Comparison of ENCODE assay signal across 8 cellular contexts in the genomic region with DNA sequence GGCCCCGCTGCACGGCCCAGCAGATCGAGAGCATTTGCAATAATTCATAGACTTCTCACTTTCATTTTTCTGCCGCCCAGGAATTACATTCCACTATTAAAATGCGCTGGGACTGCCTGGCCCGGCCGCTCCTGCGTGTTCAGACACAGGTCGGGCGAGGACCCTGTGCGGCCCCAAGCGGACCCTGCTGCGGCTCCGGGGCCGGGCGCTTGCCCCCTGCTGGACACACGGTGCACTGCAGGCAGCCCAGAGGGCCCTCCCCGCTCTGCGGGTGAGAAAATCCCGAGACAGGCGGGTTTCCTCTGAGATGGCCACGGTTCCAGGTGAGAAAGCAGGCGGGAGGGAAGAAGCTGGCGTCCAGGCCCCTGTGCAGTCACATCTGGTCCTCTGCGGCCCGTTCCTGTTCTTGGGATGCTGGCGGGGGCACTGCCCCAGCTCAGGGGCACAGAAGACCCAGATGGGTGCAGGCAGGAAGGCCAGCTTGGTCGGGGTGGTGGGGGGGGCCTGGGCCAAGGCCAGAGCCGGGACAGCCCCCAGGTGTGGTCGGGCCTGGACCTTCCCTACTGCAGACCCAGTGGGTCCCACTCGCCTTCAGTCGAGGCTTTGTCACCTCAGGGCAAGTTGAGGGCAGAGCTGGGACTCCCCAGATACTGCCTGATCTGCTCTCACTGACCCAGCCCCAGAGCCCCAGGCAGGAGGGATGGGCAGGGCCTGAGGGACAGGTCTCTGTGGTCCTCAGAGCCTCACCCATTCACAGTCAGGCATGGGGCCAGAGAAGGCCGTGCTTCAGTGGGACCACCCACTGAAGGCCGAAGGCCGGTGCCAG.
DNase-seq lines count a peak whose midpoint lies in the region; ATAC-seq and TF ChIP-seq lines count a peak whose summit lies in the region.
"Not testable (repeated sequence)": the region's sequence is repeated elsewhere in the genome, so short reads cannot be mapped to it uniquely, and the experiment has no call there.

No MANE protein-coding gene starts in this region.

- H3K9ac ChIP-seq in neural cell (ENCODE audit: low read length): not testable (repeated sequence)

- TF ChIP-seq CTCF in ascending aorta (IDR thresholded peaks at IDR 0.05) (peak; percentile 92 to 97 (median 97)), neural cell (IDR thresholded peaks at IDR 0.05; ENCODE audit: poor library complexity, severe bottlenecking) (peak; percentile 74)

- not testable (repeated sequence) for TF ChIP-seq EP300 in neural cell (conservative IDR thresholded peaks at IDR 0.05; ENCODE audit: poor library complexity, severe bottlenecking)

- peak overlapping the region; percentile 46 to 61 for H3K27ac ChIP-seq in ascending aorta
- H3K27ac ChIP-seq in neural cell (ENCODE audit: low read length): not testable (repeated sequence)

- ATAC-seq in GM19455 (IDR thresholded peaks at IDR 0.05; ENCODE audit: unreplicated experiment): peak; percentile 57
- ATAC-seq in Right ventricle myocardium inferior: peak; percentile 84

- H3K4me1 ChIP-seq in ascending aorta: not testable (repeated sequence)

- H3K9me3 ChIP-seq in ascending aorta; neural cell (ENCODE audit: low read length): not testable (repeated sequence)

- not testable (repeated sequence) for TF ChIP-seq RAD21 in neural cell (conservative IDR thresholded peaks at IDR 0.05)

- not testable (repeated sequence) for H4K20me1 ChIP-seq in neural cell (ENCODE audit: insufficient read depth)

- not testable (repeated sequence) for H3F3A ChIP-seq in neural cell (ENCODE audit: insufficient read depth, low read length, poor library complexity, severe bottlenecking)

- not testable (repeated sequence) for H3K36me3 ChIP-seq in ascending aorta; neural cell (ENCODE audit: insufficient read depth, low read length)

- peak; percentile 79 for DNase-seq in AG20443 (ENCODE audit: low spot score)
- DNase-seq in NCI-H2196 (lab: John Stamatoyannopoulos, UW; ENCODE audit: unreplicated experiment): peak; percentile 24
- peak; percentile 70 for DNase-seq in activated CD4-positive, alpha-beta T cell treated with anti-CD3 and anti-CD28 coated beads for 48 hours
- DNase-seq in ascending aorta (ENCODE audit: low spot score in 2 of 2): peak in 1 of 2 donors; percentile 79
- peak; percentile 86 for DNase-seq in Right ventricle myocardium inferior (ENCODE audit: missing footprints)
- peak; percentile 25 to 34 for DNase-seq in stimulated activated CD8-positive, alpha-beta memory T cell treated with anti-CD3 and anti-CD28 coated beads, Interleukin-15, amount 100 ng/mL, for 48 hours (ENCODE audit: low read depth in 2 of 2)

- intact Hi-C loops in ascending aorta (cut with DNase I); Right ventricle myocardium inferior (cut with DNase I): not testable (repeated sequence)

- H3K79me2 ChIP-seq in neural cell (replicated peaks; ENCODE audit: insufficient read depth, low read length): not testable (repeated sequence)

- not testable (repeated sequence) for H3K9me2 ChIP-seq in neural cell (ENCODE audit: insufficient read depth, low read length)

- H3K4me3 ChIP-seq in ascending aorta: peak overlapping the region; percentile 42 to 59
- H3K4me3 ChIP-seq in neural cell (ENCODE audit: low read length): not testable (repeated sequence)

- not testable (repeated sequence) for H3K27me3 ChIP-seq in ascending aorta; neural cell (ENCODE audit: insufficient read depth, low read depth, low read length)

- H3K4me2 ChIP-seq in neural cell (ENCODE audit: low read length): not testable (repeated sequence)

- H2AFZ ChIP-seq in neural cell (ENCODE audit: low read depth, low read length): not testable (repeated sequence)

TF ChIP-seq in neural cell, 6 proteins besides CTCF, POLR2A, EP300 and RAD21:
- TF ChIP-seq SMC3 (conservative IDR thresholded peaks at IDR 0.05; ENCODE audit: poor library complexity): peak; percentile 54
